Comparison of ENCODE assay signal across 13 cellular contexts in the genomic region with DNA sequence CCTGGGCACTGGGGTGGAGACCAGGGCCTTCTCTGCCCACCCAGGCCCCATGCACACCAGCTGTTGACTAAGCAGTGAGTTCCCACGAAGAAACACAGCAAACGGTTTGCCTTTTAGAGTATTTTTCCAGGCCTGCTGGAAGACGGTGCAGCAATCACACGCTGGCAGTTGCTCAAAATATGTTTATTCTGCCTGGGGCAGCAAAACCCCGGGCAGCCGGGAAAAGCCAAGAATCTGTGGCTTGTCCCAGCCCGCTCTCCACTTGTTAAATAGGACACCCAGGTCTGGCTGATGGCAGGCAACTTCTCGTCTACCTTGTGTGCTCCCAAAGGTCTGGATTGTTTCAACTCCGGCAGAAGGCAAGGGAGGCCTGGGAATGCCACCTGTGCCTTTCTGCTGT. TPM values are rescaled to one million over a fixed set of nuclear protein-coding genes. Genes with fewer than 3 reads are reported as not detected.
DNase-seq lines count a peak whose midpoint lies in the region; ATAC-seq and TF ChIP-seq lines count a peak whose summit lies in the region.
"Had no signal": no experiment of that assay in that cellular context is flagged by ENCODE, and none has a peak within 500 bp of the region (broad histone marks: within the 10 kb centered on the region; RNA-seq: fewer than 3 reads in every experiment).

No MANE protein-coding gene starts in this region.

- H3K36me3 ChIP-seq in rectal smooth muscle tissue (ENCODE audit: control insufficient read depth, insufficient read depth, low read length) = no peaks in the 10 kb centered on the region
- no peaks in the 10 kb centered on the region for H3K36me3 ChIP-seq in uterus
- H3K36me3 ChIP-seq: BLaER1 treated with 17β-estradiol and CSF1 and Interleukin-3, amounts not matched to agents 10 nM and 100 nM had no signal

- H3K9me3 ChIP-seq in uterus = no peaks in the 10 kb centered on the region
- H3K9me3 ChIP-seq: BLaER1 treated with 17β-estradiol and CSF1 and Interleukin-3, amounts not matched to agents 10 nM and 100 nM had no signal

- no peak for TF ChIP-seq POLR2A in uterus (IDR thresholded peaks at IDR 0.05)

- intact Hi-C loops in uterus (cut with DNase I; ENCODE audit: low total_unique reads) = no loop called here

- H3K27me3 ChIP-seq in rectal smooth muscle tissue (ENCODE audit: control insufficient read depth, insufficient read depth, low read length) = no peaks in the 10 kb centered on the region
- H3K27me3 ChIP-seq in uterus = no peaks in the 10 kb centered on the region
- H3K27me3 ChIP-seq: BLaER1 treated with 17β-estradiol and CSF1 and Interleukin-3, amounts not matched to agents 10 nM and 100 nM had no signal

- no peaks in the 10 kb centered on the region for H3K9me3 Mint-ChIP-seq in stimulated activated naive B cell treated with anti-CD40 and anti-IgM and Interleukin-4, amounts not matched to agents 10 μg/mL and 1 μg/mL and 100 μg/mL, for 72 hours
- H3K9me3 Mint-ChIP-seq: activated CD4-positive, alpha-beta memory T cell treated with anti-CD3 and anti-CD28 coated beads for 36 hours; activated naive CD4-positive, alpha-beta T cell treated with anti-CD3 and anti-CD28 coated beads for 36 hours; T-helper 1 cell treated with Interleukin-12 subunit alpha and Interleukin-12 subunit beta and Interleukin-4 antibody, amounts not matched to agents 30 μg/mL and 1 μg/mL, for 36 hours had no signal

- H3K27ac ChIP-seq in VCaP (peak overlapping the region; percentile 51), rectal smooth muscle tissue (ENCODE audit: low read depth, low read length) (peak overlapping the region; percentile 77), uterus (peak overlapping the region in 1 of 2 donors; percentile 26)
- H3K27ac ChIP-seq: BLaER1 treated with 17β-estradiol and CSF1 and Interleukin-3, amounts not matched to agents 10 nM and 100 nM had no signal

- H3K9ac ChIP-seq in rectal smooth muscle tissue (ENCODE audit: low read length) = no peak overlapping the region
- H3K9ac ChIP-seq: BLaER1 treated with 17β-estradiol and CSF1 and Interleukin-3, amounts not matched to agents 10 nM and 100 nM had no signal

- no peak for TF ChIP-seq CTCF in VCaP (conservative IDR thresholded peaks at IDR 0.05)
- no peak for TF ChIP-seq CTCF in uterus (IDR thresholded peaks at IDR 0.05)

- H3K4me3 Mint-ChIP-seq in stimulated activated naive B cell treated with anti-CD40 and anti-IgM and Interleukin-4, amounts not matched to agents 10 μg/mL and 1 μg/mL and 100 μg/mL, for 72 hours = no peak overlapping the region
- H3K4me3 Mint-ChIP-seq: activated CD4-positive, alpha-beta memory T cell treated with anti-CD3 and anti-CD28 coated beads for 36 hours; activated naive CD4-positive, alpha-beta T cell treated with anti-CD3 and anti-CD28 coated beads for 36 hours; T-helper 1 cell treated with Interleukin-12 subunit alpha and Interleukin-12 subunit beta and Interleukin-4 antibody, amounts not matched to agents 30 μg/mL and 1 μg/mL, for 36 hours had no signal

- H3K27me3 Mint-ChIP-seq in stimulated activated naive B cell treated with anti-CD40 and anti-IgM and Interleukin-4, amounts not matched to agents 10 μg/mL and 1 μg/mL and 100 μg/mL, for 72 hours = no peaks in the 10 kb centered on the region
- H3K27me3 Mint-ChIP-seq: activated CD4-positive, alpha-beta memory T cell treated with anti-CD3 and anti-CD28 coated beads for 36 hours had no signal

- H3K4me3 ChIP-seq in rectal smooth muscle tissue (ENCODE audit: low read length) (no peak overlapping the region), uterus (no peak overlapping the region)
- H3K4me3 ChIP-seq: BLaER1 treated with 17β-estradiol and CSF1 and Interleukin-3, amounts not matched to agents 10 nM and 100 nM had no signal

- no peak for ATAC-seq in GM18861 (IDR thresholded peaks at IDR 0.05; ENCODE audit: unreplicated experiment)
- ATAC-seq in stimulated activated naive B cell treated with anti-CD40 and anti-IgM and Interleukin-4, amounts not matched to agents 10 μg/mL and 1 μg/mL and 100 μg/mL, for 72 hours (replicated peaks) = no peak

- H3K4me1 Mint-ChIP-seq in stimulated activated naive B cell treated with anti-CD40 and anti-IgM and Interleukin-4, amounts not matched to agents 10 μg/mL and 1 μg/mL and 100 μg/mL, for 72 hours = peaks cover 4 to 13% of the 10 kb centered on the region in 2 donors

- H3K36me3 Mint-ChIP-seq in stimulated activated naive B cell treated with anti-CD40 and anti-IgM and Interleukin-4, amounts not matched to agents 10 μg/mL and 1 μg/mL and 100 μg/mL, for 72 hours = peaks cover 1 to 3% of the 10 kb centered on the region in 2 donors
- H3K36me3 Mint-ChIP-seq: activated CD4-positive, alpha-beta memory T cell treated with anti-CD3 and anti-CD28 coated beads for 36 hours had no signal

- no peak overlapping the region for H3K27ac Mint-ChIP-seq in stimulated activated naive B cell treated with anti-CD40 and anti-IgM and Interleukin-4, amounts not matched to agents 10 μg/mL and 1 μg/mL and 100 μg/mL, for 72 hours
- H3K27ac Mint-ChIP-seq: activated CD4-positive, alpha-beta memory T cell treated with anti-CD3 and anti-CD28 coated beads for 36 hours; activated naive CD4-positive, alpha-beta T cell treated with anti-CD3 and anti-CD28 coated beads for 36 hours; T-helper 1 cell treated with Interleukin-12 subunit alpha and Interleukin-12 subunit beta and Interleukin-4 antibody, amounts not matched to agents 30 μg/mL and 1 μg/mL, for 36 hours had no signal

- peak; percentile 28 for DNase-seq in EL
- DNase-seq in fibroblast of peridontal ligament (ENCODE audit: extremely low read depth) = peak; percentile 34
- DNase-seq in uterus = no peak
- no peak for DNase-seq in COLO668 (lab: John Stamatoyannopoulos, UW; ENCODE audit: unreplicated experiment)
- no peak for DNase-seq in stimulated activated naive B cell treated with anti-CD40 and anti-IgM and Interleukin-4, amounts not matched to agents 10 μg/mL and 1 μg/mL and 100 μg/mL, for 72 hours
- DNase-seq: activated CD4-positive, alpha-beta memory T cell treated with anti-CD3 and anti-CD28 coated beads for 36 hours; activated naive CD4-positive, alpha-beta T cell treated with anti-CD3 and anti-CD28 coated beads for 36 hours; NCI-H1436 treated with DMSO at 0.1 percent for 48 hours had no signal

- peaks cover 11% of the 10 kb centered on the region for H3K4me1 ChIP-seq in rectal smooth muscle tissue (ENCODE audit: control insufficient read depth, insufficient read depth, low read length)
- H3K4me1 ChIP-seq in uterus = no peaks in the 10 kb centered on the region

RNA-seq across cellular contexts. Expression of a gene that starts 40.8 kb away (rescaled TPM):
- total RNA-seq in uterus = 1 to 10 TPM in 2 of 4 donors, under 1 TPM in 2; 0.26 to 5.7 (median 1.1) TPM

Comparison
In these comparisons a context has a peak if more than half of its experiments do, and no peak if none do; other contexts are left out.
1. DNase-seq: peak in EL (single experiment) and fibroblast of peridontal ligament (single experiment); none in uterus (0 of 2), COLO668 (single experiment) and stimulated activated naive B cell treated with anti-CD40 and anti-IgM and Interleukin-4, amounts not matched to agents 10 μg/mL and 1 μg/mL and 100 μg/mL, for 72 hours (single experiment).